In genomic region chr11:8282621-8283509, GRCh38 we compare ENCODE assay signal across 13 cellular contexts. TPM values are rescaled to one million over a fixed set of nuclear protein-coding genes. Genes with fewer than 3 reads are reported as not detected.
DNase-seq lines count a peak whose midpoint lies in the region; ATAC-seq and TF ChIP-seq lines count a peak whose summit lies in the region.
"Had no signal": no experiment of that assay in that cellular context is flagged by ENCODE, and none has a peak within 500 bp of the region (broad histone marks: within the 10 kb centered on the region; RNA-seq: fewer than 3 reads in every experiment).

No MANE protein-coding gene starts in this region.

- no peak for TF ChIP-seq POLR2A in Peyer's patch (IDR thresholded peaks at IDR 0.05)

- peak overlapping the region; percentile 78 for H2AFZ ChIP-seq in hepatocyte

- 13% methylated on average over 20 of the region's 20 CpGs for WGBS in hepatocyte (ENCODE audit: low lambda C conversion rate, missing lambda C conversion rate)

- no peaks in the 10 kb centered on the region for H3K9me2 ChIP-seq in hepatocyte (replicated peaks; ENCODE audit: insufficient read depth)

- intact Hi-C loops in mucosa of descending colon (cut with DNase I, micrococcal nuclease) = no loop called here

- H3K4me1 ChIP-seq in HUES6 (ENCODE audit: control insufficient read depth, insufficient read depth, low read length) = peaks cover 19% of the 10 kb centered on the region
- no peaks in the 10 kb centered on the region for H3K4me1 ChIP-seq in Peyer's patch
- peaks cover 11% of the 10 kb centered on the region for H3K4me1 ChIP-seq in hepatocyte (ENCODE audit: insufficient read depth)
- no peaks in the 10 kb centered on the region for H3K4me1 ChIP-seq in mucosa of descending colon (ENCODE audit: low read depth)

- no peak for ATAC-seq in stimulated activated naive CD8-positive, alpha-beta T cell treated with anti-CD3 and anti-CD28 coated beads, Interleukin-15, Interleukin-2, amounts not matched to agents 100 U/mL and 50 U/mL, for 24 hours
- no peak for ATAC-seq in mucosa of descending colon
- ATAC-seq: left colon had no signal

- DNase-seq in Peyer's patch (peak in 2 of 3 donors; percentile 13 to 17), hepatocyte (ENCODE audit: low spot score) (no peak), retina (peak; percentile 82), GDM1 (lab: John Stamatoyannopoulos, UW) (no peak), epidermal melanocyte (ENCODE audit: insufficient read length, low spot score) (no peak), mucosa of descending colon (no peak)
- DNase-seq in stimulated activated naive CD8-positive, alpha-beta T cell treated with anti-CD3 and anti-CD28 coated beads, Interleukin-15, Interleukin-2, amounts not matched to agents 100 U/mL and 50 U/mL, for 24 hours = no peak
- DNase-seq: activated CD4-positive, alpha-beta T cell treated with anti-CD3 and anti-CD28 coated beads, Interleukin-2, amount 50 U/mL, for 4 hours; CD4-positive, CD25-positive, alpha-beta regulatory T cell; left colon had no signal

- H3K4me2 ChIP-seq in hepatocyte = peak overlapping the region; percentile 88

- TF ChIP-seq CTCF in Peyer's patch (IDR thresholded peaks at IDR 0.05) (no peak), hepatocyte (IDR thresholded peaks at IDR 0.05; ENCODE audit: poor library complexity) (no peak), mucosa of descending colon (IDR thresholded peaks at IDR 0.05) (no peak)

- no peaks in the 10 kb centered on the region for H3K9me3 ChIP-seq in HUES6 (ENCODE audit: control insufficient read depth, insufficient read depth, low read depth, low read length)
- H3K9me3 ChIP-seq in Peyer's patch = no peaks in the 10 kb centered on the region
- no peaks in the 10 kb centered on the region for H3K9me3 ChIP-seq in hepatocyte (ENCODE audit: low read depth)
- H3K9me3 ChIP-seq in mucosa of descending colon = no peaks in the 10 kb centered on the region

- H4K20me1 ChIP-seq in hepatocyte (ENCODE audit: insufficient read depth, poor library complexity, severe bottlenecking) = no peaks in the 10 kb centered on the region

- H3K36me3 ChIP-seq in HUES6 (ENCODE audit: control insufficient read depth, insufficient read depth, low read length) (no peaks in the 10 kb centered on the region), Peyer's patch (no peaks in the 10 kb centered on the region), hepatocyte (replicated peaks; ENCODE audit: insufficient read depth, low read depth) (no peaks in the 10 kb centered on the region), mucosa of descending colon (ENCODE audit: low read depth) (no peaks in the 10 kb centered on the region)

- H3K4me3 ChIP-seq in HUES6 (ENCODE audit: low read depth, low read length) (peak overlapping the region; percentile 70), Peyer's patch (peak overlapping the region in 1 of 4 donors; percentile 33), hepatocyte (no peak overlapping the region), mucosa of descending colon (no peak overlapping the region)

- H3K9ac ChIP-seq in HUES6 (ENCODE audit: low read length) = peak overlapping the region; percentile 7

- H3K27ac ChIP-seq in HUES6 (ENCODE audit: low read depth, low read length) (no peak overlapping the region), Peyer's patch (no peak overlapping the region), hepatocyte (no peak overlapping the region)

- peaks cover 52% of the 10 kb centered on the region for H3K27me3 ChIP-seq in HUES6 (ENCODE audit: control insufficient read depth, insufficient read depth, low read length)
- H3K27me3 ChIP-seq in Peyer's patch = no peaks in the 10 kb centered on the region
- H3K27me3 ChIP-seq in hepatocyte = peaks cover 7% of the 10 kb centered on the region

- H3K79me2 ChIP-seq in hepatocyte = no peaks in the 10 kb centered on the region

RNA-seq across cellular contexts. Expression of gene LMO1, which starts 19.2 kb away (rescaled TPM):
- total RNA-seq in Peyer's patch = not detected
- 0.68 TPM in 1 of 2 replicates, not detected in the other for total RNA-seq in hepatocyte
- polyA plus RNA-seq in hepatocyte = 0.24 and 0.33 TPM in 2 replicates
- under 1 TPM in 1 of 3 donors, not detected in 2; 0.70 TPM for total RNA-seq in mucosa of descending colon
- total RNA-seq: CD4-positive, CD25-positive, alpha-beta regulatory T cell; left colon; pulmonary artery endothelial cell had no signal
- polyA plus RNA-seq: IgD-negative memory B cell had no signal

Comparison
In these comparisons a context has a peak if more than half of its experiments do, and no peak if none do; other contexts are left out.
1. DNase-seq: peak in Peyer's patch (2 of 3) and retina (single experiment); none in hepatocyte (single experiment), stimulated activated naive CD8-positive, alpha-beta T cell treated with anti-CD3 and anti-CD28 coated beads, Interleukin-15, Interleukin-2, amounts not matched to agents 100 U/mL and 50 U/mL, for 24 hours (single experiment), GDM1 (single experiment), epidermal melanocyte (single experiment) and mucosa of descending colon (0 of 3).